Comparison of ENCODE assay signal across 11 cellular contexts in the genomic region with DNA sequence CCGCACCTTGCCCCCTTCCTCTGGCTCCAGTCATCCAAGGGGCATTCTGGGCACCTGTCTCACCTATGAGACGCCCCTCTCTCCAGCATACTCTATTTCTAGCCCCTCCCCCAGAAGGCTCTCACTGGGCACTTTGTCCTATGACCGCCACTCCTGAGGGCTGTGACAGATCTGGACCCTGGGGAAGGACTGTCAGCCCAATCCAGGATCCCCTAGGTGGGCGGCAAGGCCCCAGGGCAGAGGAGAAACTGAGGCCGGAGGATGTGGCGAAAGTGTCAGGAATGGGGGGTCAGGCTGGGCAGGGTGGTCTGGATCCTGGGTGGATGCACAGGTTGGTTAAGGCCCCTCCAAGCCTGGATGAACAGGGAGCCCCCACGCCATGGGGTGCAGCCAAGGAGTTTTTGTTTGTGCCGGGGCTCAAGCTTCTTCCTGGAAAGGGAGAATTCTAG. TPM values are rescaled to one million over a fixed set of nuclear protein-coding genes. Genes with fewer than 3 reads are reported as not detected.
DNase-seq lines count a peak whose midpoint lies in the region; ATAC-seq, FAIRE-seq and TF ChIP-seq lines count a peak whose summit lies in the region.
"Had no signal": no experiment of that assay in that cellular context is flagged by ENCODE, and none has a peak within 500 bp of the region (broad histone marks: within the 10 kb centered on the region; RNA-seq: fewer than 3 reads in every experiment).

No MANE protein-coding gene starts in this region.

- H3K4me2 ChIP-seq in K562 (ENCODE audit: insufficient read depth, low read length) = peak overlapping the region; percentile 35

- no peaks in the 10 kb centered on the region for H4K20me1 ChIP-seq in K562 (replicated peaks; ENCODE audit: control insufficient read depth, insufficient read depth, low read length)

- no peaks in the 10 kb centered on the region for H3K9me1 ChIP-seq in K562 (ENCODE audit: control insufficient read depth, insufficient read depth, low read length)

- peak overlapping the region; percentile 54 to 85 (median 77) for H3K4me3 Mint-ChIP-seq in naive thymus-derived CD4-positive, alpha-beta T cell

- no peak for TF ChIP-seq EP300 in K562 (IDR thresholded peaks at IDR 0.05; ENCODE audit: low read length)

- H3K4me3 ChIP-seq in AG09309 (ENCODE audit: control insufficient read depth, low read depth, low read length) = peak overlapping the region; percentile 92; the same call in 1 of the 2 replicates
- H3K4me3 ChIP-seq in HFF-Myc (replicated peaks; ENCODE audit: low read depth, low read length) = peak overlapping the region; percentile 53
- H3K4me3 ChIP-seq in K562 = peak overlapping the region; percentile 68; the same call in 1 of the 2 replicates
- no peak overlapping the region for H3K4me3 ChIP-seq in naive thymus-derived CD4-positive, alpha-beta T cell (ENCODE audit: low read length)

- no peak; the same call in 2 of the 3 replicates for ATAC-seq in K562
- no peak for ATAC-seq in naive thymus-derived CD4-positive, alpha-beta T cell
- no peak for ATAC-seq in left colon

- H3K27ac ChIP-seq in K562 (ENCODE audit: extremely low read depth, low read depth, low read length) = no peak overlapping the region
- H3K27ac ChIP-seq in naive thymus-derived CD4-positive, alpha-beta T cell (ENCODE audit: low read depth, low read length) = no peak overlapping the region
- H3K27ac ChIP-seq: epithelial cell of prostate had no signal

- peaks cover 14 to 29% (median 22%) of the 10 kb centered on the region in 5 donors for H3K27me3 Mint-ChIP-seq in naive thymus-derived CD4-positive, alpha-beta T cell

- intact Hi-C loops in K562 (cut with micrococcal nuclease) (loop anchor here (5.0 kb wide), 1 partner anchor 36 kb away; the partner anchor contains the start of gene NELFA), left colon (cut with DNase I, micrococcal nuclease) (no loop called here)
- intact Hi-C loops in naive thymus-derived CD4-positive, alpha-beta T cell (cut with micrococcal nuclease) = loop anchor here in 1 of 2 donors (1.0 kb wide), 1 partner anchor 34 kb away; no protein-coding TSS in a partner anchor

- no peak overlapping the region for H2AFZ ChIP-seq in K562 (ENCODE audit: low read depth, low read length)

- peaks cover 0 to 58% of the 10 kb centered on the region in 2 experiments; a peak in 2 of 5 replicates for H3K4me1 ChIP-seq in K562 (replicated peaks in 1 of 2; ENCODE audit: control insufficient read depth in 2 of 2, insufficient read depth in 2 of 2, low read length in 2 of 2)
- H3K4me1 ChIP-seq in naive thymus-derived CD4-positive, alpha-beta T cell (ENCODE audit: control insufficient read depth in 2 of 2, insufficient read depth in 2 of 2, low read length in 2 of 2) = peaks cover 4 to 7% of the 10 kb centered on the region in 2 donors

- H3K36me3 Mint-ChIP-seq in naive thymus-derived CD4-positive, alpha-beta T cell = no peaks in the 10 kb centered on the region

- DNase-seq in AG09309 (ENCODE audit: low read depth) = no peak
- DNase-seq in HFF-Myc (ENCODE audit: extremely low read depth, low read depth) = no peak
- DNase-seq in K562 (ENCODE audit: extremely low read depth in 1 of 4, low spot score in 3 of 4) = no peak
- DNase-seq in naive thymus-derived CD4-positive, alpha-beta T cell = no peak
- no peak for DNase-seq in OCI-M1 (lab: John Stamatoyannopoulos, UW)
- DNase-seq in HTR-8/SVneo (ENCODE audit: insufficient read length, low spot score) = no peak
- no peak for DNase-seq in pons (ENCODE audit: low spot score)
- DNase-seq in left colon = no peak
- DNase-seq: NCI-H510A, occipital lobe had no signal

- no peaks in the 10 kb centered on the region for H3K79me2 ChIP-seq in K562 (ENCODE audit: control insufficient read depth, insufficient read depth, low read length)

- peak overlapping the region in 2 of 9 donors; percentile 41 to 53 for H3K27ac Mint-ChIP-seq in naive thymus-derived CD4-positive, alpha-beta T cell

- POLR2A ChIA-PET in K562 (lab: Yijun Ruan, JAX) = no interaction called here
- POLR2A ChIA-PET in naive thymus-derived CD4-positive, alpha-beta T cell (lab: Charles Lee) = interaction anchor here (1.3 kb wide), 1 partner anchor 34 kb away, joined by 6 read pairs; the partner anchor contains the start of gene NELFA

- H3K9me3 Mint-ChIP-seq in naive thymus-derived CD4-positive, alpha-beta T cell = peaks cover 0 to 2% (median 0%) of the 10 kb centered on the region in 11 donors

- peak overlapping the region in 1 of 2 experiments; percentile 92; a peak in 1 of 4 replicates for H3K9ac ChIP-seq in K562 (ENCODE audit: insufficient read depth in 1 of 2, low read depth in 2 of 2, low read length in 2 of 2)

- BruUV-seq in K562 (replicated peaks; lab: Mats Ljungman, UMichigan) = no TSS peak

- 64% methylated on average over 6 of the region's 8 CpGs for WGBS in K562 (ENCODE audit: insufficient coverage, low coverage, missing lambda C conversion rate)

- no peaks in the 10 kb centered on the region for H3K9me3 ChIP-seq in K562 (replicated peaks; ENCODE audit: control insufficient read depth, insufficient read depth, low read depth, low read length)
- H3K9me3 ChIP-seq in naive thymus-derived CD4-positive, alpha-beta T cell (ENCODE audit: control insufficient read depth in 2 of 3, low read length in 3 of 3) = no peaks in the 10 kb centered on the region

- no peak for TF ChIP-seq CTCF in AG09309 (IDR thresholded peaks at IDR 0.05; ENCODE audit: control insufficient read depth, insufficient read depth, low read depth, low read length, missing control alignments)
- no peak for TF ChIP-seq CTCF in HFF-Myc (IDR thresholded peaks at IDR 0.05; ENCODE audit: low read depth, low read length, missing control alignments)
- no peak for TF ChIP-seq CTCF in K562 (IDR thresholded peaks at IDR 0.05 in 2 of 3, conservative IDR thresholded peaks at IDR 0.05 in 1 of 3; ENCODE audit: insufficient read depth in 2 of 3, low read depth in 1 of 3, low read length in 3 of 3)

- no peaks in the 10 kb centered on the region for H3K27me3 ChIP-seq in K562 (ENCODE audit: control insufficient read depth in 2 of 2, insufficient read depth in 2 of 2, low read length in 2 of 2)
- H3K27me3 ChIP-seq in naive thymus-derived CD4-positive, alpha-beta T cell (ENCODE audit: control insufficient read depth in 2 of 2, insufficient read depth in 2 of 2, low read length in 2 of 2) = peaks cover 0 to 7% of the 10 kb centered on the region in 2 donors

- in situ Hi-C loops in K562 (cut with MboI) = no loop called here

- CTCF ChIA-PET in K562 (lab: Yijun Ruan, JAX; ENCODE audit: low intra/inter-chr PET ratio) = no interaction called here
- CTCF ChIA-PET in naive thymus-derived CD4-positive, alpha-beta T cell (lab: Charles Lee) = interaction anchor here (0.6 kb wide), 1 partner anchor 424 kb away, joined by 4 read pairs; no protein-coding TSS in a partner anchor

- FAIRE-seq in K562 (lab: Jason Lieb, UNC) = no peak
- FAIRE-seq in HTR-8/SVneo (lab: Jason Lieb, UNC) = no peak

- TF ChIP-seq RAD21 in K562 (CRISPR knock-in tag; conservative IDR thresholded peaks at IDR 0.05 in 1 of 2, IDR thresholded peaks at IDR 0.05 in 1 of 2) = no peak

- TF ChIP-seq POLR2A in K562 (conservative IDR thresholded peaks at IDR 0.05) = no peak

- no peaks in the 10 kb centered on the region for H3K36me3 ChIP-seq in K562 (ENCODE audit: control insufficient read depth, insufficient read depth, low read length)
- H3K36me3 ChIP-seq in naive thymus-derived CD4-positive, alpha-beta T cell (ENCODE audit: control insufficient read depth in 2 of 3, insufficient read depth in 3 of 3, low read length in 3 of 3) = peaks cover 0 to 5% (median 0%) of the 10 kb centered on the region in 3 experiments

- peaks cover 0 to 9% (median 5%) of the 10 kb centered on the region in 7 donors for H3K4me1 Mint-ChIP-seq in naive thymus-derived CD4-positive, alpha-beta T cell

RNA-seq across cellular contexts. Expression of gene NAT8L, which starts 16.2 kb away (rescaled TPM):
- total RNA-seq in K562 (2011; cell fraction: chromatin; rRNA removed; ENCODE audit: low replicate concordance) = 10.2 and 23.1 TPM in 2 replicates
- total RNA-seq in K562 (2011; cell fraction: nucleolus; rRNA removed) = 12.9 and 15.8 TPM in 2 replicates
- 10.6 and 15.3 TPM in 2 replicates for total RNA-seq in K562 (2011; cell fraction: nucleoplasm; rRNA removed)
- total RNA-seq in K562 (2014; rRNA removed) (3.8 and 5.3 TPM in 2 replicates), K562 (2014; rRNA removed; fragmentation: Illumina TruSeq; extraction: Trizol) (0.62 and 0.67 TPM in 2 replicates), K562 (2015; rRNA removed; fragmentation: Illumina TruSeq; extraction: Trizol) (1.5 and 1.7 TPM in 2 replicates), K562 (2021) (9.5 and 11.0 TPM in 2 replicates), left colon (under 1 TPM; 0.06 to 0.25 TPM)
- polyA plus RNA-seq in K562 (2011; rRNA removed) (3.9 and 4.9 TPM in 2 replicates), K562 (2014; fragmentation: Illumina TruSeq; extraction: Trizol) (1.5 and 3.1 TPM in 2 replicates), K562 (2014; fragmentation: Nextera tagmentation; extraction: Ambion mirVana) (under 1 TPM; 0.06 to 0.07 TPM), K562 (2014; rRNA removed) (2.9 and 3.7 TPM in 2 replicates)
- polyA plus RNA-seq in K562 (2011; cell fraction: cytosol; rRNA removed) = 7.9 and 9.1 TPM in 2 replicates
- polyA plus RNA-seq in K562 (2011; cell fraction: nucleus; rRNA removed) = 19.1 and 19.2 TPM in 2 replicates
- polyA plus RNA-seq in K562 (2012) = 4.7 and 7.3 TPM in 2 replicates
- 39.8 and 58.5 TPM in 2 replicates for polyA minus RNA-seq in K562 (2011; rRNA and poly(A)+ RNA removed)
- polyA minus RNA-seq in K562 (2011; cell fraction: cytosol; rRNA and poly(A)+ RNA removed) = 7.1 and 7.3 TPM in 2 replicates
- 4.3 TPM in 2 replicates for polyA minus RNA-seq in K562 (2011; cell fraction: nucleus; rRNA and poly(A)+ RNA removed)
- total RNA-seq in naive thymus-derived CD4-positive, alpha-beta T cell = 1 to 10 TPM in 1 of 5 experiments, under 1 TPM in 2, not detected in 2; 0.11 to 7.2 (median 0.24) TPM
- not detected for polyA plus RNA-seq in naive thymus-derived CD4-positive, alpha-beta T cell

RNA-seq across cellular contexts. Expression of gene NELFA, which starts 34.2 kb away (rescaled TPM):
- total RNA-seq in K562 (2011; cell fraction: chromatin; rRNA removed; ENCODE audit: low replicate concordance) = 38.8 and 78.3 TPM in 2 replicates
- 62.0 and 74.4 TPM in 2 replicates for total RNA-seq in K562 (2011; cell fraction: nucleolus; rRNA removed)
- 44.5 and 47.7 TPM in 2 replicates for total RNA-seq in K562 (2011; cell fraction: nucleoplasm; rRNA removed)
- total RNA-seq in K562 (2014; rRNA removed) (29.1 and 33.3 TPM in 2 replicates), K562 (2014; rRNA removed; fragmentation: Illumina TruSeq; extraction: Trizol) (10.6 and 12.0 TPM in 2 replicates), K562 (2015; rRNA removed; fragmentation: Illumina TruSeq; extraction: Trizol) (16.4 and 18.9 TPM in 2 replicates), K562 (2021) (59.6 and 63.0 TPM in 2 replicates), left colon (10 to 100 TPM; 28.2 to 28.7 TPM)
- polyA plus RNA-seq in K562 (2011; rRNA removed) (12.9 and 28.3 TPM in 2 replicates), K562 (2014; fragmentation: Illumina TruSeq; extraction: Trizol) (14.8 and 32.1 TPM in 2 replicates), K562 (2014; fragmentation: Nextera tagmentation; extraction: Ambion mirVana) (1 to 10 TPM in 1 of 2 experiments, under 1 TPM in 1; 0.76 to 1.4 TPM), K562 (2014; rRNA removed) (33.6 and 36.5 TPM in 2 replicates)
- polyA plus RNA-seq in K562 (2011; cell fraction: cytosol; rRNA removed) = 19.0 and 31.9 TPM in 2 replicates
- 59.7 and 83.0 TPM in 2 replicates for polyA plus RNA-seq in K562 (2011; cell fraction: nucleus; rRNA removed)
- polyA plus RNA-seq in K562 (2012) = 44.5 and 46.5 TPM in 2 replicates
- polyA minus RNA-seq in K562 (2011; rRNA and poly(A)+ RNA removed) = 7.8 and 9.9 TPM in 2 replicates
- 26.9 and 38.7 TPM in 2 replicates for polyA minus RNA-seq in K562 (2011; cell fraction: cytosol; rRNA and poly(A)+ RNA removed)
- 48.3 and 117 TPM in 2 replicates for polyA minus RNA-seq in K562 (2011; cell fraction: nucleus; rRNA and poly(A)+ RNA removed)
- total RNA-seq in naive thymus-derived CD4-positive, alpha-beta T cell = 10 to 100 TPM; 32.7 to 50.1 (median 43.6) TPM
- polyA plus RNA-seq in naive thymus-derived CD4-positive, alpha-beta T cell = 10 to 100 TPM; 29.2 to 41.1 TPM
